ENCODE assay signal across 1 cellular context in genomic region chr12:104064031-104064841, GRCh38.
TF ChIP-seq lines count a peak whose summit lies in the region.

TSS of gene HCFC2 (plus strand) at chr12:104064531. CDS start at chr12:104064561, 30 bp downstream.

TF ChIP-seq in A549, 52 proteins besides CTCF, POLR2A, EP300 and RAD21 (continued from another document):
- peak; percentile 47; the same call in 1 of the 2 replicates for TF ChIP-seq PBX3 (IDR thresholded peaks at IDR 0.05)
- peak; percentile 59; the same call in 2 of the 3 replicates for TF ChIP-seq BCL3 (IDR thresholded peaks at IDR 0.05)
- no peak for TF ChIP-seq ZSCAN20 (CRISPR knock-in tag; IDR thresholded peaks at IDR 0.05)
- no peak for TF ChIP-seq NR3C1 (IDR thresholded peaks at IDR 0.05)
- peak in 1 of 2 experiments; percentile 76; a peak in 2 of 5 replicates for TF ChIP-seq JUN (IDR thresholded peaks at IDR 0.05)
- TF ChIP-seq ESRRA (IDR thresholded peaks at IDR 0.05; ENCODE audit: borderline replicate concordance, low read length), result no peak
- 0 out of 2 replicates have a peak, but pooled peaks have one; percentile 37 for TF ChIP-seq TP53 (CRISPR knock-in tag; IDR thresholded peaks at IDR 0.05)
- no peak for TF ChIP-seq MAZ (IDR thresholded peaks at IDR 0.05; ENCODE audit: borderline replicate concordance, low read depth, low read length)
- no peak for TF ChIP-seq JUNB (IDR thresholded peaks at IDR 0.05)
- TF ChIP-seq E2F6 (IDR thresholded peaks at IDR 0.05; ENCODE audit: borderline replicate concordance, low read depth), result peak; percentile 42; the same call in 1 of the 2 replicates
